In the genomic region with DNA sequence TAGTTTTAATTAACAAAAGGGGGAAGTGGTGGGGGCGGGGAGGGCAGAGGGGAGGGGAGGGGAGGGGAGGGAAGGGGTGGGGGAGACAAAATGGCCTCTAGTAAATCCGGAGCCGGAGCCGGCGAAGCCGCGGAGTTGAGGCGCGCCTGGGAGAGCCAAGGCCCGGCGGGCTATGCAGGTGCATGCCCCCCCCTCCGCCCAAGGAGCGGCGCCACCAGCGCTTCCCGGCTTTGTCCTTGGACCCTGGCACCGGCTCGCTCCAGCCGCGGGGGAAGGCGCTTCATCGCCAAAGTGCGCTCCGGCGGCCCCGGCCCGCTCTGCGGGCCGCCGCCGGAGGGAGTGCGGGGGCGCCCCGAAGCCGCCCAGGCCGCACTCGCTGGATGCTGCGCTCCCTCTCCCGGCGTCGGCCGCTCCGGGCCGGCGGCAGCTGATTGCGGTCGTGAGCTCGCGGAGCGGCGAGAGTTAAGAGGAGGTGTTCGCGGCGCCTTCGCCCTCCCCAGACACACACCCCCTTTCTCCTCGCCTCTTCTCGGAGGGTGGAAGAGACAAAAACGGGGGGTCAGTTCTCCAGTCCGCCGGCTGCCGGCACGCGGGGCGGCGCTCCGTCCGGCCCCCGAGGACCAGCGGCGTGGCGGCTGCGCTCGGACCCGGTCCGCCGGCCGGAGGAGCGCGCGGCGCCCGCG, we compare ENCODE assay signal across 8 cellular contexts. TPM values are rescaled to one million over a fixed set of nuclear protein-coding genes. Genes with fewer than 3 reads are reported as not detected.
DNase-seq lines count a peak whose midpoint lies in the region; ATAC-seq, FAIRE-seq and TF ChIP-seq lines count a peak whose summit lies in the region.

TSS of gene LRRC4 (minus strand) at position 439 of the 683 bp plus-strand sequence. CDS start 797 bp downstream, outside the sequence.

- H3K27ac ChIP-seq in mesodermal cell (ENCODE audit: low read depth, low read length, severe bottlenecking) (peak within 1 kb of the TSS; percentile 81), thymus (ENCODE audit: low read depth) (no peak within 1 kb of the TSS)

- CTCF ChIA-PET in BJ (lab: Yijun Ruan, JAX): interaction anchor here (0.6 to 1.4 kb wide), 3 partner anchors 10 to 177 kb away, joined by 3 to 5 read pairs (median 3); no protein-coding TSS in a partner anchor

- H3K27me3 ChIP-seq in BJ (ENCODE audit: control insufficient read depth, insufficient read depth, low read length) (no peaks in the 10 kb centered on the region), thymus (ENCODE audit: control insufficient read depth, insufficient read depth) (peaks cover 36% of the 10 kb centered on the region)

- POLR2A ChIA-PET in BJ (lab: Charles Lee): no interaction called here

- H3K36me3 ChIP-seq in BJ (ENCODE audit: control insufficient read depth, insufficient read depth, low read length) (0 out of 2 replicates have a peak, but pooled peaks cover 2% of the 10 kb centered on the region), mesodermal cell (ENCODE audit: control insufficient read depth, insufficient read depth, low read length) (peaks cover 27% of the 10 kb centered on the region), thymus (ENCODE audit: control insufficient read depth, insufficient read depth) (peaks cover 10% of the 10 kb centered on the region)

- WGBS in mesodermal cell (ENCODE audit: insufficient coverage in 2 of 2), 2 experiments: 0% methylated on average over 40 to 41 of the region's 83 CpGs
- under 1% methylated on average over 83 of the region's 83 CpGs for WGBS in thymus

- H3K9me3 ChIP-seq in mesodermal cell (ENCODE audit: control insufficient read depth, low read length) (no peaks in the 10 kb centered on the region), thymus (ENCODE audit: control insufficient read depth) (no peaks in the 10 kb centered on the region)

- TF ChIP-seq CTCF in BJ (IDR thresholded peaks at IDR 0.05; ENCODE audit: insufficient read depth, low read depth, low read length) (no peak), epithelial cell of proximal tubule (conservative IDR thresholded peaks at IDR 0.05; ENCODE audit: low read depth, low read length) (peak; percentile 8)

- H3K4me3 ChIP-seq in BJ (ENCODE audit: low read depth, low read length): peak within 1 kb of the TSS; percentile 47
- peak within 1 kb of the TSS; percentile 51 for H3K4me3 ChIP-seq in epithelial cell of proximal tubule (ENCODE audit: low read depth, low read length)
- H3K4me3 ChIP-seq in mesodermal cell (ENCODE audit: extremely low read depth, insufficient read depth, low read length, poor library complexity, severe bottlenecking): peak within 1 kb of the TSS; percentile 55
- H3K4me3 ChIP-seq in thymus (ENCODE audit: low read length): peak within 1 kb of the TSS; percentile 53

- FAIRE-seq in GM19239 (lab: Jason Lieb, UNC): no peak

- DNase-seq in BJ (ENCODE audit: low read depth) (no peak), GM19239 (ENCODE audit: insufficient read length, low spot score) (peak; percentile 75), epithelial cell of proximal tubule (ENCODE audit: low read depth) (no peak), RPMI8226 (no peak)
- peak; percentile 31 to 42 for DNase-seq in activated CD4-positive, alpha-beta T cell treated with anti-CD3 and anti-CD28 coated beads, Interleukin-2, amount 50 U/mL, for 48 hours

- H3K4me1 ChIP-seq in mesodermal cell (ENCODE audit: control insufficient read depth, insufficient read depth, low read length, poor library complexity, severe bottlenecking): peaks cover 28% of the 10 kb centered on the region
- peaks cover 9% of the 10 kb centered on the region for H3K4me1 ChIP-seq in thymus (ENCODE audit: control insufficient read depth, insufficient read depth, low read length)

- peak; percentile 43 for ATAC-seq in HG03280 (IDR thresholded peaks at IDR 0.05; ENCODE audit: unreplicated experiment)

RNA-seq across cellular contexts. Expression of gene LRRC4, which starts in this region (rescaled TPM):
- 0.10 and 0.12 TPM in 2 replicates for polyA plus RNA-seq in BJ (2011; rRNA removed)
- polyA minus RNA-seq in BJ (2011; rRNA and poly(A)+ RNA removed): 0.24 and 0.36 TPM in 2 replicates
- 1.1 and 1.3 TPM in 2 replicates for total RNA-seq in epithelial cell of proximal tubule
- polyA plus RNA-seq in mesodermal cell (2013, experiment 1 of 2): 17.9 TPM
- polyA plus RNA-seq in mesodermal cell (2013, experiment 2 of 2): 12.1 TPM
- polyA plus RNA-seq in thymus: 3.1 TPM

Comparison
In these comparisons a context has a peak if more than half of its experiments do, and no peak if none do; other contexts are left out.
1. DNase-seq: peak in GM19239 (single experiment) and activated CD4-positive, alpha-beta T cell treated with anti-CD3 and anti-CD28 coated beads, Interleukin-2, amount 50 U/mL, for 48 hours (2 of 2); none in BJ (single experiment), epithelial cell of proximal tubule (single experiment) and RPMI8226 (single experiment).
2. Peak in every context shown above with its lines, with median percentiles within 50 percentile points of each other: H3K4me3 ChIP-seq.